Comparison of ENCODE assay signal across 19 cellular contexts in the genomic region with DNA sequence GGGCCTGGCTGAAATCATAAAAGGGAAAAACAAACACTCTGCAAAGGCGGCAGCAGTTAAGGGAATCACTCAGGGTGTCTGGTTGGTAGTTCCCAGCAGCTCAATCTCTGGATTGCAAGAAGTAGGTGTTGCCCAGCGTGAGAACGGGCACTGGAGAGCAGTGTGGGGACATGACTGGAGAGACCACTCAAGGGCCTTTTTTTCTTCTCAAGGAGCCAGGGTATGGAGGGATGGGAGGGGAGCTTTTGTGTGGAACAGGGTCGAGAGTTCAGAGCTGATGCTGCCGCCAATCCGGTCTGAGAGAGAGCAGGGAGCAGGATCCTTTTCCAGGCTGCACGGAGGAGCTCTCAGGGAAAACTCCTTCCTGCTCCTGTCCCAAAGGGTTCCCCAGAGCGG. TPM values are rescaled to one million over a fixed set of nuclear protein-coding genes. Genes with fewer than 3 reads are reported as not detected.
DNase-seq lines count a peak whose midpoint lies in the region; ATAC-seq, FAIRE-seq and TF ChIP-seq lines count a peak whose summit lies in the region.
"Had no signal": no experiment of that assay in that cellular context is flagged by ENCODE, and none has a peak within 500 bp of the region (broad histone marks: within the 10 kb centered on the region; RNA-seq: fewer than 3 reads in every experiment).

No MANE protein-coding gene starts in this region.

- no peak overlapping the region for H3K4me2 ChIP-seq in A549

- CTCF ChIA-PET in A549 (lab: Yijun Ruan, JAX) (no interaction called here), GM10248 (lab: Yijun Ruan, JAX) (no interaction called here)

- TF ChIP-seq EP300 in A549 (IDR thresholded peaks at IDR 0.05): no peak

- ATAC-seq in A549 (peak; percentile 58 to 70; a peak in 5 of 6 replicates), HG03571 (IDR thresholded peaks at IDR 0.05; ENCODE audit: unreplicated experiment) (no peak), HG02571 (IDR thresholded peaks at IDR 0.05; ENCODE audit: unreplicated experiment) (no peak)
- ATAC-seq: T-cell, WTC11 had no signal

- TF ChIP-seq POLR2A in A549 (IDR thresholded peaks at IDR 0.05; ENCODE audit: low read length) (no peak), esophagus squamous epithelium (IDR thresholded peaks at IDR 0.05) (no peak)

- H3K4me1 ChIP-seq in A549 (peaks cover 6% of the 10 kb centered on the region; the same call in 1 of the 3 replicates), esophagus squamous epithelium (peaks cover 9 to 68% (median 18%) of the 10 kb centered on the region in 3 donors)
- H3K4me1 ChIP-seq: ascending aorta, Peyer's patch had no signal

- no peak for TF ChIP-seq CTCF in A549 (IDR thresholded peaks at IDR 0.05)
- TF ChIP-seq CTCF in esophagus squamous epithelium (IDR thresholded peaks at IDR 0.05): no peak
- TF ChIP-seq CTCF in GM10248 (IDR thresholded peaks at IDR 0.05; ENCODE audit: control extremely low read depth, extremely low read depth, low read depth, missing control alignments): no peak

- no peak overlapping the region for H3K27ac ChIP-seq in A549
- peak overlapping the region; percentile 10 to 84 (median 70) for H3K27ac ChIP-seq in esophagus squamous epithelium
- H3K27ac ChIP-seq: ascending aorta, left ventricle myocardium inferior, Peyer's patch had no signal

- H3K9me3 ChIP-seq in A549: no peaks in the 10 kb centered on the region
- H3K9me3 ChIP-seq in MG63: no peaks in the 10 kb centered on the region
- H3K9me3 ChIP-seq in esophagus squamous epithelium: no peaks in the 10 kb centered on the region
- H3K9me3 ChIP-seq: ascending aorta, left ventricle myocardium inferior, Peyer's patch had no signal

- H3K27me3 ChIP-seq in MG63: no peaks in the 10 kb centered on the region
- H3K27me3 ChIP-seq in esophagus squamous epithelium: no peaks in the 10 kb centered on the region
- H3K27me3 ChIP-seq: ascending aorta, Peyer's patch had no signal

- DNase-seq in A549 (ENCODE audit: low read depth in 1 of 2, low spot score in 1 of 2): peak in 1 of 2 experiments; percentile 50
- peak; percentile 43 for DNase-seq in MG63
- peak; percentile 9 for DNase-seq in NCI-H446 treated with DMSO at 0.1 percent for 48 hours (lab: John Stamatoyannopoulos, UW)
- no peak for DNase-seq in esophagus squamous epithelium (lab: John Stamatoyannopoulos, UW)
- DNase-seq in RPMI8226: no peak
- no peak for DNase-seq in GM10248 (ENCODE audit: extremely low spot score)
- DNase-seq: activated effector memory CD4-positive, alpha-beta T cell treated with anti-CD3 and anti-CD28 coated beads, Interleukin-2, amount 50 U/mL, for 16 hours; CD8-positive, alpha-beta memory T cell; left ventricle myocardium inferior; Peyer's patch; stimulated activated CD8-positive, alpha-beta memory T cell treated with anti-CD3 and anti-CD28 coated beads, Interleukin-4, amount 100 ng/mL, for 48 hours; T-cell had no signal

- 21% methylated on average over 8 of the region's 8 CpGs for WGBS in A549 (ENCODE audit: missing lambda C conversion rate)
- WGBS in esophagus squamous epithelium, 2 donors: 34 to 47% methylated on average over 6 of the region's 8 CpGs

- FAIRE-seq in A549 (lab: Jason Lieb, UNC): no peak

- TF ChIP-seq RAD21 in A549 (conservative IDR thresholded peaks at IDR 0.05 in 1 of 2, IDR thresholded peaks at IDR 0.05 in 1 of 2): no peak

- no peaks in the 10 kb centered on the region for H3K36me3 ChIP-seq in MG63
- no peaks in the 10 kb centered on the region for H3K36me3 ChIP-seq in esophagus squamous epithelium
- H3K36me3 ChIP-seq: ascending aorta, left ventricle myocardium inferior, Peyer's patch had no signal

- POLR2A ChIA-PET in A549 (lab: Yijun Ruan, JAX) (no interaction called here), GM10248 (lab: Yijun Ruan, JAX) (interaction anchor here (0.6 kb wide), 1 partner anchor 9 kb away, joined by 3 read pairs; no protein-coding TSS in a partner anchor)

- intact Hi-C loops in esophagus squamous epithelium (cut with DNase I): no loop called here

- H3K4me3 ChIP-seq in A549 (no peak overlapping the region), MG63 (no peak overlapping the region), esophagus squamous epithelium (no peak overlapping the region)
- H3K4me3 ChIP-seq: ascending aorta, left ventricle myocardium inferior, Peyer's patch had no signal

TF ChIP-seq in A549, 52 proteins besides CTCF, POLR2A, EP300 and RAD21:
- TF ChIP-seq GATA3 (IDR thresholded peaks at IDR 0.05; ENCODE audit: borderline replicate concordance): no peak
- TF ChIP-seq, protein P1, sequence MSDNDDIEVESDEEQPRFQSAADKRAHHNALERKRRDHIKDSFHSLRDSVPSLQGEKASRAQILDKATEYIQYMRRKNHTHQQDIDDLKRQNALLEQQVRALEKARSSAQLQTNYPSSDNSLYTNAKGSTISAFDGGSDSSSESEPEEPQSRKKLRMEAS (IDR thresholded peaks at IDR 0.05): no peak
- no peak for TF ChIP-seq NFE2L2 (conservative IDR thresholded peaks at IDR 0.05; ENCODE audit: low read length)
- TF ChIP-seq RNF2 (IDR thresholded peaks at IDR 0.05; ENCODE audit: borderline replicate concordance, low read depth): no peak
- TF ChIP-seq MAZ (IDR thresholded peaks at IDR 0.05; ENCODE audit: borderline replicate concordance, low read depth, low read length): no peak
- TF ChIP-seq, protein P2, sequence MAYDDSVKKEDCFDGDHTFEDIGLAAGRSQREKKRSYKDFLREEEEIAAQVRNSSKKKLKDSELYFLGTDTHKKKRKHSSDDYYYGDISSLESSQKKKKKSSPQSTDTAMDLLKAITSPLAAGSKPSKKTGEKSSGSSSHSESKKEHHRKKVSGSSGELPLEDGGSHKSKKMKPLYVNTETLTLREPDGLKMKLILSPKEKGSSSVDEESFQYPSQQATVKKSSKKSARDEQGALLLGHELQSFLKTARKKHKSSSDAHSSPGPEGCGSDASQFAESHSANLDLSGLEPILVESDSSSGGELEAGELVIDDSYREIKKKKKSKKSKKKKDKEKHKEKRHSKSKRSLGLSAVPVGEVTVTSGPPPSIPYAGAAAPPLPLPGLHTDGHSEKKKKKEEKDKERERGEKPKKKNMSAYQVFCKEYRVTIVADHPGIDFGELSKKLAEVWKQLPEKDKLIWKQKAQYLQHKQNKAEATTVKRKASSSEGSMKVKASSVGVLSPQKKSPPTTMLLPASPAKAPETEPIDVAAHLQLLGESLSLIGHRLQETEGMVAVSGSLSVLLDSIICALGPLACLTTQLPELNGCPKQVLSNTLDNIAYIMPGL (CRISPR knock-in tag; IDR thresholded peaks at IDR 0.05; ENCODE audit: borderline replicate concordance): no peak
- TF ChIP-seq SMC3 (IDR thresholded peaks at IDR 0.05): no peak
- TF ChIP-seq TP53 (CRISPR knock-in tag; IDR thresholded peaks at IDR 0.05): no peak
- no peak for TF ChIP-seq NPAS2 (CRISPR knock-in tag; IDR thresholded peaks at IDR 0.05; ENCODE audit: borderline replicate concordance)
- no peak for TF ChIP-seq FOSB (CRISPR knock-in tag; IDR thresholded peaks at IDR 0.05)
- no peak for TF ChIP-seq SREBF2 (IDR thresholded peaks at IDR 0.05)
- TF ChIP-seq RARB (CRISPR knock-in tag; IDR thresholded peaks at IDR 0.05): no peak
- TF ChIP-seq MAFK (IDR thresholded peaks at IDR 0.05; ENCODE audit: partially characterized antibody): no peak
- TF ChIP-seq FOSL2 (IDR thresholded peaks at IDR 0.05): no peak
- no peak for TF ChIP-seq FOSL2 (CRISPR knock-in tag; IDR thresholded peaks at IDR 0.05)
TF ChIP-seq in A549: peak in this region for 0.

RNA-seq across cellular contexts. Expression of a gene that starts 15.2 kb away (rescaled TPM):
- polyA plus RNA-seq in A549 (2011; rRNA removed): 0.25 and 0.67 TPM in 2 replicates
- polyA plus RNA-seq in A549 (2012; cell fraction: cytosol; rRNA removed): 0.32 and 0.45 TPM in 2 replicates
- 0.59 and 0.76 TPM in 2 replicates for polyA plus RNA-seq in A549 (2012; cell fraction: nucleus; rRNA removed)
- not detected in 3 replicates for polyA plus RNA-seq in A549 (2017; fragmentation: RNase III; extraction: RNeasy Plus Mini Kit Qiagen cat#74134 plus additional on column Dnase treatment)
- polyA minus RNA-seq in A549 (2011; rRNA and poly(A)+ RNA removed): 1.3 and 1.6 TPM in 2 replicates
- total RNA-seq in MG63 (2014; rRNA removed; shearing (Covaris generic); ENCODE audit: low replicate concordance): not detected in 2 replicates
- total RNA-seq in esophagus squamous epithelium: 10 to 100 TPM; 24.9 to 86.8 (median 36.2) TPM
- total RNA-seq: activated CD8-positive, alpha-beta memory T cell treated with anti-CD3 and anti-CD28 coated beads for 36 hours; CD8-positive, alpha-beta memory T cell; left ventricle myocardium inferior; NCI-H460; neural crest cell; T-cell had no signal
- polyA plus RNA-seq: CD8-positive, alpha-beta memory T cell had no signal

Comparison
In these comparisons a context has a peak if more than half of its experiments do, and no peak if none do; other contexts are left out.
1. ATAC-seq: peak in A549 (2 of 2); none in HG03571 (single experiment) and HG02571 (single experiment).
2. DNase-seq: peak in MG63 (single experiment) and NCI-H446 treated with DMSO at 0.1 percent for 48 hours (single experiment); none in esophagus squamous epithelium (single experiment), RPMI8226 (single experiment) and GM10248 (single experiment).
3. H3K27ac ChIP-seq: peak in esophagus squamous epithelium (4 of 4); none in A549 (0 of 2).
4. RNA of a gene that starts 15.2 kb away (total RNA-seq): 24.9 to 86.8 TPM in esophagus squamous epithelium; not detected in MG63; every median in the first group is over 10 times any median in the second.